In genomic region chr4:166635367-166635766, GRCh38 we compare ENCODE assay signal across 24 cellular contexts.
DNase-seq lines count a peak whose midpoint lies in the region; ATAC-seq, FAIRE-seq and TF ChIP-seq lines count a peak whose summit lies in the region.
"Had no signal": no experiment of that assay in that cellular context is flagged by ENCODE, and none has a peak within 500 bp of the region (broad histone marks: within the 10 kb centered on the region; RNA-seq: fewer than 3 reads in every experiment).

No MANE protein-coding gene starts in this region.

- H3K27me3 ChIP-seq in CD4-positive, alpha-beta memory T cell (ENCODE audit: insufficient read depth, low read length) = no peaks in the 10 kb centered on the region
- H3K27me3 ChIP-seq: BLaER1 treated with 17β-estradiol and CSF1 and Interleukin-3, amounts not matched to agents 10 nM and 100 nM had no signal

- H3K27ac ChIP-seq in kidney (ENCODE audit: low read depth in 2 of 2, low read length in 2 of 2) = no peak overlapping the region
- H3K27ac ChIP-seq in CD4-positive, alpha-beta memory T cell (ENCODE audit: low read depth, low read length) = no peak overlapping the region
- H3K27ac ChIP-seq: 22Rv1; A549; BLaER1 treated with 17β-estradiol and CSF1 and Interleukin-3, amounts not matched to agents 10 nM and 100 nM; C4-2B had no signal

- no peak for TF ChIP-seq CTCF in kidney (IDR thresholded peaks at IDR 0.05; ENCODE audit: borderline replicate concordance, extremely low read depth, insufficient read depth)

- H3K4me3 ChIP-seq in kidney (ENCODE audit: low read length in 2 of 2) = no peak overlapping the region
- no peak overlapping the region for H3K4me3 ChIP-seq in CD4-positive, alpha-beta memory T cell (ENCODE audit: low read length in 2 of 2)
- H3K4me3 ChIP-seq: A549; BLaER1 treated with 17β-estradiol and CSF1 and Interleukin-3, amounts not matched to agents 10 nM and 100 nM had no signal

- H3K9me3 Mint-ChIP-seq in CD4-positive, alpha-beta memory T cell = peaks cover 1 to 31% (median 11%) of the 10 kb centered on the region in 8 donors

- ATAC-seq in HG02588 (IDR thresholded peaks at IDR 0.05; ENCODE audit: unreplicated experiment) (no peak), HG03460 (IDR thresholded peaks at IDR 0.05; ENCODE audit: unreplicated experiment) (no peak)
- ATAC-seq: A549 had no signal

- no peaks in the 10 kb centered on the region for H3K4me1 Mint-ChIP-seq in CD4-positive, alpha-beta memory T cell
- H3K4me1 Mint-ChIP-seq: B cell; CD8-positive, alpha-beta memory T cell had no signal

- no peaks in the 10 kb centered on the region for H3K4me1 ChIP-seq in kidney (ENCODE audit: control insufficient read depth in 1 of 2, insufficient read depth in 1 of 2, low read depth in 1 of 2, low read length in 2 of 2)
- H3K4me1 ChIP-seq in CD4-positive, alpha-beta memory T cell (ENCODE audit: insufficient read depth, low read length) = no peaks in the 10 kb centered on the region
- H3K4me1 ChIP-seq: A549; BLaER1 treated with 17β-estradiol and CSF1 and Interleukin-3, amounts not matched to agents 10 nM and 100 nM had no signal

- intact Hi-C loops in kidney (cut with DNase I) = no loop called here
- intact Hi-C loops in CD4-positive, alpha-beta memory T cell (cut with micrococcal nuclease) = no loop called here

- H3K36me3 Mint-ChIP-seq in CD4-positive, alpha-beta memory T cell = no peaks in the 10 kb centered on the region
- H3K36me3 Mint-ChIP-seq: CD8-positive, alpha-beta memory T cell had no signal

- no peaks in the 10 kb centered on the region for H3K36me3 ChIP-seq in kidney (ENCODE audit: control insufficient read depth in 1 of 2, insufficient read depth in 2 of 2, low read length in 2 of 2)
- H3K36me3 ChIP-seq in CD4-positive, alpha-beta memory T cell (ENCODE audit: insufficient read depth, low read length) = no peaks in the 10 kb centered on the region
- H3K36me3 ChIP-seq: BLaER1 treated with 17β-estradiol and CSF1 and Interleukin-3, amounts not matched to agents 10 nM and 100 nM had no signal

- H3K27me3 Mint-ChIP-seq in CD4-positive, alpha-beta memory T cell = no peaks in the 10 kb centered on the region
- H3K27me3 Mint-ChIP-seq: B cell; CD4-positive, alpha-beta T cell; CD8-positive, alpha-beta memory T cell had no signal

- H3K4me3 Mint-ChIP-seq in CD4-positive, alpha-beta memory T cell = no peak overlapping the region
- H3K4me3 Mint-ChIP-seq: B cell; CD4-positive, alpha-beta T cell; CD8-positive, alpha-beta memory T cell had no signal

- POLR2A ChIA-PET in CD4-positive, alpha-beta memory T cell (lab: Charles Lee; ENCODE audit: partially characterized antibody) = no interaction called here

- H3K9ac ChIP-seq in kidney (ENCODE audit: low read length in 2 of 2) = no peak overlapping the region
- H3K9ac ChIP-seq: BLaER1 treated with 17β-estradiol and CSF1 and Interleukin-3, amounts not matched to agents 10 nM and 100 nM had no signal

- no peak overlapping the region for H3K27ac Mint-ChIP-seq in CD4-positive, alpha-beta memory T cell
- H3K27ac Mint-ChIP-seq: B cell; CD4-positive, alpha-beta T cell; CD8-positive, alpha-beta memory T cell had no signal

- FAIRE-seq in G401.6 (lab: Jason Lieb, UNC) (peak; percentile 70), frontal cortex (lab: Jason Lieb, UNC) (peak; percentile 59), kidney (lab: Jason Lieb, UNC) (peak; percentile 15)
- FAIRE-seq: A549, GM12891, GM18507 had no signal

- peaks cover 3% of the 10 kb centered on the region in 2 donors for H3K9me3 ChIP-seq in kidney (ENCODE audit: control insufficient read depth in 1 of 2, low read length in 2 of 2)
- no peaks in the 10 kb centered on the region for H3K9me3 ChIP-seq in CD4-positive, alpha-beta memory T cell (ENCODE audit: control insufficient read depth in 1 of 2, low read length in 2 of 2)
- H3K9me3 ChIP-seq: A549; BLaER1 treated with 17β-estradiol and CSF1 and Interleukin-3, amounts not matched to agents 10 nM and 100 nM had no signal

- DNase-seq in frontal cortex (ENCODE audit: low spot score in 2 of 2) (no peak), kidney (no peak)
- DNase-seq in CD4-positive, alpha-beta memory T cell = no peak
- DNase-seq: AML-193; CD4-positive, alpha-beta T cell; CD8-positive, alpha-beta memory T cell; COR-L47; DMS 273 treated with DMSO at 0.1 percent for 48 hours; DMS153; DMS53; DMS79; DND-41; EL; GF-D8 had no signal

- CTCF ChIA-PET in CD4-positive, alpha-beta memory T cell (lab: Charles Lee; ENCODE audit: partially characterized antibody) = no interaction called here
